26 cellular contexts compared by ENCODE assay signal in the genomic region with DNA sequence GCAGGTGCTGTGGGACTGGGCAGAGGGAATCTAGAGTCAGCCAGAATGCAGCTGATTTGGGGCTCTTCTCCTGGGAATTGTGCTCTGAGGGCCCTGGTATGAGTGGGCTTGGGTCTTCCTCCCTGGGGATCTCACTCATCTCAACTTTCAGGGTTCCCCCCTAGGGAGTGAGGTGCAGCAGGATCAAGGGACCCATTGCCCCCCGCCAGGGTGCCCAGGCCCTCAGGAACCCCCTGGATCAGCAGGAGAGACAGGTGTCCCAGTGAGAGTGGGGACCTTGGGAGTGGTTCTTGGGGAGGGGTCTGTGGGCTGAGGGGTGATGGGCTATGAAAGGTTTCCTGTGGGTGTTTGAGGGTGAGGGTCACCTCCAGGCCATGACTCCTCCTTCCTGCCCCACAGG.
"Had no signal": no experiment of that assay in that cellular context is flagged by ENCODE, and none has a peak within 500 bp of the region (broad histone marks: within the 10 kb centered on the region; RNA-seq: fewer than 3 reads in every experiment).

No MANE protein-coding gene starts in this region.

- H3K4me3 ChIP-seq: coronary artery, mucosa of descending colon, right lobe of liver, testis, tibial artery had no signal

- H3K36me3 ChIP-seq: right lobe of liver, tibial artery had no signal

- ATAC-seq: effector memory CD8-positive, alpha-beta T cell; left lobe of liver; mucosa of descending colon; natural killer cell treated with Interleukin-12 subunit alpha and Interleukin-12 subunit beta and Interleukin-15 and Interleukin-18, amount 100 ng/mL, for 72 hours; right lobe of liver; stimulated activated naive CD8-positive, alpha-beta T cell treated with anti-CD3 and anti-CD28 coated beads, Interleukin-15, Interleukin-2, amounts not matched to agents 100 U/mL and 50 U/mL, for 24 hours had no signal

- FAIRE-seq: endometrium, frontal cortex, small intestine had no signal

- H3K4me1 ChIP-seq: right lobe of liver, testis had no signal

- H3K27ac Mint-ChIP-seq: mesothelial cell of epicardium, progenitor cell of endocrine pancreas, type B pancreatic cell had no signal

- H3K36me3 Mint-ChIP-seq: immature natural killer cell; mesothelial cell of epicardium; naive B cell; natural killer cell treated with Interleukin-12 subunit alpha and Interleukin-12 subunit beta and Interleukin-15 and Interleukin-18, amount 100 ng/mL, for 72 hours; type B pancreatic cell had no signal

- H3K9me3 Mint-ChIP-seq: effector memory CD8-positive, alpha-beta T cell; immature natural killer cell; mesothelial cell of epicardium; naive B cell; natural killer cell treated with Interleukin-12 subunit alpha and Interleukin-12 subunit beta and Interleukin-15 and Interleukin-18, amount 100 ng/mL, for 72 hours; neural crest cell; type B pancreatic cell had no signal

- H3K9ac ChIP-seq: parathyroid adenoma had no signal

- DNase-seq: effector memory CD8-positive, alpha-beta T cell; erythroblast; hypothalamus; immature natural killer cell; islet precursor cell; mesenchymal stem cell; mucosa of descending colon; naive B cell; right lobe of liver; small intestine; stimulated activated CD4-positive, alpha-beta T cell treated with anti-CD3 and anti-CD28 coated beads, Interleukin-15, amount 100 ng/mL, for 24 hours; stimulated activated CD4-positive, alpha-beta T cell treated with anti-CD3 and anti-CD28 coated beads, Interleukin-2, amount 100 ng/mL, for 48 hours; stimulated activated naive CD8-positive, alpha-beta T cell treated with anti-CD3 and anti-CD28 coated beads, Interleukin-15, Interleukin-2, amounts not matched to agents 100 U/mL and 50 U/mL, for 24 hours; substantia nigra; testis; tibial artery had no signal

- H3K27ac ChIP-seq: coronary artery, parathyroid adenoma, right lobe of liver, testis, tibial artery had no signal

- H3K27me3 Mint-ChIP-seq: natural killer cell treated with Interleukin-12 subunit alpha and Interleukin-12 subunit beta and Interleukin-15 and Interleukin-18, amount 100 ng/mL, for 72 hours had no signal

- H3K4me3 Mint-ChIP-seq: effector memory CD8-positive, alpha-beta T cell; immature natural killer cell; mesothelial cell of epicardium; naive B cell; natural killer cell treated with Interleukin-12 subunit alpha and Interleukin-12 subunit beta and Interleukin-15 and Interleukin-18, amount 100 ng/mL, for 72 hours; neural crest cell; type B pancreatic cell had no signal

- H3K9me3 ChIP-seq: mucosa of descending colon, right lobe of liver, testis, tibial artery had no signal

- H3K4me1 Mint-ChIP-seq: immature natural killer cell, neural crest cell had no signal
